In the genomic region with DNA sequence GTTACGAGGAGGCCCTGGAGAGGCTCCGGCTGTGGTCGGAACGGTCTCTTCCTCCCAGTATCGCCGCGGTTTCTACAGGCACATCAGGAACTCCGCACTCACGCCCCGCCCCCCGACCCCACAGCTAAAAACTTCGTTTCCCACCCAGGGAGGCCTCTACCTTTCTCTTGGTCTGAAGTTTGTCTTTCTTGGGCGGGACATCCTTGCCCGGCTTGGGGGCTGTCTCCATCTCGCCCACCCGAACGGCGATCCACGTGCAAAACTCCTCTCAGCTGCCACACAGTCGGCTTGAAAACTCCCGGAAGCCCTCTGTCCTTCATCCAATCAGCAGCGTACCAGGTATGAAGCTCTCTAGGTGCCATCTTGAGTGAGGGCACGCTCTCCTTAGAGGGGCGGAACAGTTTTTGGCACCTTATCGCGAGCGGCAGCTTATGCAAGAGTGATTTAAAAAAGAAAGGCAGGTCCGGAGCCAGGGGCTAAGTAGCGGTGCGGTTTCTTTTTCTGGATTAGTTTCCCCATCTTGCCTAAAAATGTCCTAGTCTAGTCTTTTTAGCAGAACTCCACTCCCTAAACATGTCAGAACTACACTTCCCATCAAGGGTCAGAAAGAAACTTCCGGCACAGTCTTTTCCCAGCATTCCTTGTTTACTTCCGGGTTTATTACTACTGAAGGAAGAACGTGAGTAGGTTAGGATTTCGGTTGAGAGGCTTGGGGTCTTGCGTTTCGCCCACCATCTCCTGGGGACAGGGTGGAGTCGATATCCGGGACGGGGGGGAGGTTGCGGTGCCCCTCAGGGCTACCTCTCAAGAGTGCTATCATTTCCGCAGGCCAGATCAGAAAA, we compare ENCODE assay signal across 8 cellular contexts. TPM values are rescaled to one million over a fixed set of nuclear protein-coding genes. Genes with fewer than 3 reads are reported as not detected.
DNase-seq lines count a peak whose midpoint lies in the region; ATAC-seq and TF ChIP-seq lines count a peak whose summit lies in the region.

PFDN6 (plus strand) TSS at position 660 of the 842 bp plus-strand sequence. CDS start 256 bp downstream, outside the sequence.
WDR46 (minus strand) TSS at position 298 of the 842 bp plus-strand sequence; CDS start at position 229, 69 bp downstream.

- peak; percentile 87 to 92 (median 89) for DNase-seq in CD4-positive, alpha-beta memory T cell
- peak; percentile 95 for DNase-seq in NCI-H748 treated with DMSO at 0.1 percent for 48 hours (lab: John Stamatoyannopoulos, UW)
- DNase-seq in activated CD4-positive, alpha-beta T cell treated with anti-CD3 and anti-CD28 coated beads, Interleukin-2, amount 50 U/mL, for 4 hours = peak; percentile 75 to 77
- peak; percentile 83 for DNase-seq in ecto neural progenitor cell (ENCODE audit: low spot score)
- DNase-seq in lower leg skin (ENCODE audit: low spot score in 2 of 2) = peak; percentile 88 to 94
- peak; percentile 58 to 75 (median 69) for DNase-seq in stimulated activated CD4-positive, alpha-beta T cell treated with anti-CD3 and anti-CD28 coated beads, TNF-alpha, amount 100 ng/mL, for 24 hours (ENCODE audit: low read depth in 3 of 3)

- H3K9me3 Mint-ChIP-seq in CD4-positive, alpha-beta memory T cell = no peaks in the 10 kb centered on the region

- H3K27me3 ChIP-seq in CD4-positive, alpha-beta memory T cell (ENCODE audit: insufficient read depth, low read length) = no peaks in the 10 kb centered on the region

- no peaks in the 10 kb centered on the region for H3K9me3 ChIP-seq in CD4-positive, alpha-beta memory T cell (ENCODE audit: control insufficient read depth in 1 of 2, low read length in 2 of 2)

- no peak for TF ChIP-seq CTCF in lower leg skin (IDR thresholded peaks at IDR 0.05)

- H3K27ac ChIP-seq in CD4-positive, alpha-beta memory T cell (ENCODE audit: low read depth, low read length) = peak within 1 kb of the TSS; percentile 71

- H3K4me3 Mint-ChIP-seq in CD4-positive, alpha-beta memory T cell = peak within 1 kb of the TSS; percentile 96 to 100 (median 98)

- peaks cover 45% of the 10 kb centered on the region for H3K36me3 ChIP-seq in CD4-positive, alpha-beta memory T cell (ENCODE audit: insufficient read depth, low read length)

- CTCF ChIA-PET in CD4-positive, alpha-beta memory T cell (lab: Charles Lee; ENCODE audit: partially characterized antibody) = interaction anchor here (0.9 to 3.0 kb wide), 12 partner anchors 8 to 129 kb away, joined by 3 to 17 read pairs (median 6); partner anchors contain the start of genes B3GALT4, CUTA, RGL2 and RPS18

- H3K27me3 Mint-ChIP-seq in CD4-positive, alpha-beta memory T cell = no peaks in the 10 kb centered on the region

- peaks cover 24 to 48% (median 36%) of the 10 kb centered on the region in 4 donors for H3K4me1 Mint-ChIP-seq in CD4-positive, alpha-beta memory T cell

- H3K4me1 ChIP-seq in CD4-positive, alpha-beta memory T cell (ENCODE audit: insufficient read depth, low read length) = peaks cover 30% of the 10 kb centered on the region

- H3K4me3 ChIP-seq in CD4-positive, alpha-beta memory T cell (ENCODE audit: low read length in 2 of 2) = peak within 1 kb of the TSS; percentile 73 to 84
- peak within 1 kb of the TSS; percentile 56 for H3K4me3 ChIP-seq in lower leg skin (ENCODE audit: low read depth, poor library complexity, severe bottlenecking)

- peaks cover 19 to 49% of the 10 kb centered on the region in 2 donors for H3K36me3 Mint-ChIP-seq in CD4-positive, alpha-beta memory T cell

- POLR2A ChIA-PET in CD4-positive, alpha-beta memory T cell (lab: Charles Lee; ENCODE audit: partially characterized antibody) = interaction anchor here (0.6 to 8.8 kb wide), 22 partner anchors 11 to 444 kb away, joined by 3 to 220 read pairs (median 8); partner anchors contain the start of genes B3GALT4, CUTA, PHF1 and RGL2

- intact Hi-C loops in CD4-positive, alpha-beta memory T cell (cut with micrococcal nuclease) = loop anchor here (1.0 kb wide), 7 partner anchors 10 to 102 kb away; partner anchors contain the start of genes B3GALT4, KIFC1 and VPS52
- intact Hi-C loops in lower leg skin (cut with DNase I; ENCODE audit: low total_unique reads) = no loop called here

- H3K27ac Mint-ChIP-seq in CD4-positive, alpha-beta memory T cell = peak within 1 kb of the TSS; percentile 79 to 98 (median 95)

- TF ChIP-seq POLR2A in lower leg skin (IDR thresholded peaks at IDR 0.05) = no peak

- ATAC-seq in GM19438 (IDR thresholded peaks at IDR 0.05; ENCODE audit: low read depth, unreplicated experiment) (peak; percentile 80), HG03571 (IDR thresholded peaks at IDR 0.05; ENCODE audit: unreplicated experiment) (peak; percentile 67)

- WGBS in lower leg skin, 2 donors = 0% methylated on average over 39 to 41 of the region's 41 CpGs

RNA-seq across cellular contexts. Expression of gene PFDN6, which starts in this region (rescaled TPM):
- total RNA-seq in CD4-positive, alpha-beta memory T cell = 10 to 100 TPM; 43.6 to 45.5 TPM
- 10 to 100 TPM; 33.1 to 36.7 TPM for polyA plus RNA-seq in CD4-positive, alpha-beta memory T cell
- total RNA-seq in lower leg skin = 10 to 100 TPM; 22.6 to 36.3 (median 35.3) TPM

RNA-seq across cellular contexts. Expression of gene WDR46, which starts in this region (rescaled TPM):
- total RNA-seq in CD4-positive, alpha-beta memory T cell = 10 to 100 TPM; 60.8 to 66.1 TPM
- polyA plus RNA-seq in CD4-positive, alpha-beta memory T cell = 10 to 100 TPM; 65.8 to 88.9 TPM
- 10 to 100 TPM; 38.4 to 57.2 (median 47.0) TPM for total RNA-seq in lower leg skin

Comparison
In these comparisons a context has a peak if more than half of its experiments do, and no peak if none do; other contexts are left out.
1. Peak in every context shown above with its lines: DNase-seq, ATAC-seq, H3K4me3 ChIP-seq and H3K27ac ChIP-seq.